16 cellular contexts compared by ENCODE assay signal in genomic region chr16:86836503-86837125, GRCh38.
DNase-seq lines count a peak whose midpoint lies in the region; TF ChIP-seq lines count a peak whose summit lies in the region.
"Had no signal": no experiment of that assay in that cellular context is flagged by ENCODE, and none has a peak within 500 bp of the region (broad histone marks: within the 10 kb centered on the region; RNA-seq: fewer than 3 reads in every experiment).

No MANE protein-coding gene starts in this region.

- H3K4me3 ChIP-seq in epithelial cell of proximal tubule (ENCODE audit: low read depth, low read length) (no peak overlapping the region), osteoblast (ENCODE audit: insufficient read depth, low read length) (no peak overlapping the region), dorsolateral prefrontal cortex (no peak overlapping the region)
- H3K4me3 ChIP-seq: coronary artery had no signal

- peak overlapping the region; percentile 58 for H3K27ac ChIP-seq in osteoblast (ENCODE audit: low read depth, low read length)
- H3K27ac ChIP-seq in dorsolateral prefrontal cortex = no peak overlapping the region

- H3K4me1 ChIP-seq in osteoblast (ENCODE audit: insufficient read depth, low read length) = peaks cover 17% of the 10 kb centered on the region

- TF ChIP-seq CTCF in epithelial cell of proximal tubule (conservative IDR thresholded peaks at IDR 0.05; ENCODE audit: low read depth, low read length) (no peak), osteoblast (IDR thresholded peaks at IDR 0.05; ENCODE audit: extremely low read depth, low read depth, low read length) (no peak), dorsolateral prefrontal cortex (IDR thresholded peaks at IDR 0.05 in 54 of 56, conservative IDR thresholded peaks at IDR 0.05 in 2 of 56; ENCODE audit: low read depth in 1 of 56, partially characterized antibody in 56 of 56) (no peak)

- H3K36me3 ChIP-seq in osteoblast (ENCODE audit: insufficient read depth, low read length) = no peaks in the 10 kb centered on the region

- intact Hi-C loops in dorsolateral prefrontal cortex (cut with DNase I) = no loop called here

- no peak overlapping the region for H2AFZ ChIP-seq in osteoblast (ENCODE audit: low read length)

- H4K20me1 ChIP-seq in osteoblast (ENCODE audit: insufficient read depth, low read length) = no peaks in the 10 kb centered on the region

- peak; percentile 77 for DNase-seq in Daoy (ENCODE audit: low read depth)
- peak; percentile 59 for DNase-seq in NCI-H226
- DNase-seq in epithelial cell of proximal tubule (ENCODE audit: low read depth) = peak; percentile 25
- peak; percentile 94 for DNase-seq in osteoblast (ENCODE audit: insufficient read length, low spot score, missing footprints)
- DNase-seq in NCI-H446 (lab: John Stamatoyannopoulos, UW) = no peak
- DNase-seq in DMS53 treated with DMSO at 0.1 percent for 48 hours (lab: John Stamatoyannopoulos, UW; ENCODE audit: unreplicated experiment) = no peak
- DNase-seq in dorsolateral prefrontal cortex = no peak
- no peak for DNase-seq in activated CD8-positive, alpha-beta memory T cell treated with anti-CD3 and anti-CD28 coated beads for 24 hours
- DNase-seq: activated effector memory CD4-positive, alpha-beta T cell treated with anti-CD3 and anti-CD28 coated beads, Interleukin-2, amount 50 U/mL, for 16 hours; H7; NCI-H1694; occipital lobe; stimulated activated CD4-positive, alpha-beta T cell treated with anti-CD3 and anti-CD28 coated beads, Interleukin-4, amount 100 ng/mL, for 24 hours; stimulated activated naive CD8-positive, alpha-beta T cell treated with anti-CD3 and anti-CD28 coated beads, Interleukin-15, Interleukin-2, amounts not matched to agents 100 U/mL and 50 U/mL, for 24 hours; T-helper 17 cell had no signal

- H3K4me2 ChIP-seq in osteoblast (ENCODE audit: insufficient read depth, low read length) = no peak overlapping the region

- no peaks in the 10 kb centered on the region for H3K79me2 ChIP-seq in osteoblast (ENCODE audit: insufficient read depth, low read length)

- H3K9me3 ChIP-seq in osteoblast (ENCODE audit: low read depth, low read length) = no peaks in the 10 kb centered on the region

- no peaks in the 10 kb centered on the region for H3K27me3 ChIP-seq in osteoblast (ENCODE audit: insufficient read depth, low read length)
- H3K27me3 ChIP-seq in dorsolateral prefrontal cortex = no peaks in the 10 kb centered on the region

Comparison
In these comparisons a context has a peak if more than half of its experiments do, and no peak if none do; other contexts are left out.
1. DNase-seq: peak in Daoy (single experiment), NCI-H226 (single experiment), epithelial cell of proximal tubule (single experiment) and osteoblast (single experiment); none in NCI-H446 (0 of 2), DMS53 treated with DMSO at 0.1 percent for 48 hours (single experiment), dorsolateral prefrontal cortex (0 of 10) and activated CD8-positive, alpha-beta memory T cell treated with anti-CD3 and anti-CD28 coated beads for 24 hours (single experiment).